Comparison of ENCODE assay signal across 1 cellular context in the genomic region with DNA sequence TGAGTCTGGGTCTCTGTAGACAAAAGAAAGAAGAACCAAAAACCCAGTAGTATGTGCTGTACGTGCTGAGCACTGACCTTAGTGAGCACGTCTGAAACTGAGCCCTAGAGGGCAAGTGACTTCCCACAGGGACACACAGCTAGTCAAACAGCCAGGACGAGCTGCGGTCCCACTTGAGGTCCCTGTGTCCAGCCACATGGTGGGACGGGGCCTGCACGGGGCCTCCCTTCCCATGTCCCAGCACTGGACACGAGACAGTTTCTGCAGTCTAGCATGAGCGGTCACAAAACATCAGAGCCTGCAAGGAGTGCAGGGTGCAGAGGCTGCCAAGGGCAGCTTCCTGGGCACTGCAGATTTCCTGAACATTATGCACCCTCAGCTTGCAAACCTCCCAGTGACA.
TF ChIP-seq lines count a peak whose summit lies in the region.

No MANE protein-coding gene starts in this region.

TF ChIP-seq in HepG2, 621 proteins besides CTCF, POLR2A, EP300 and RAD21 (continued from another document):
- TF ChIP-seq CEBPZ (IDR thresholded peaks at IDR 0.05; ENCODE audit: low read length) = no peak
- TF ChIP-seq ZFP36 (IDR thresholded peaks at IDR 0.05; ENCODE audit: borderline replicate concordance, low read depth, low read length, partially characterized antibody) = no peak
- TF ChIP-seq ZNF614 (CRISPR knock-in tag; IDR thresholded peaks at IDR 0.05; ENCODE audit: borderline replicate concordance) = no peak
- no peak for TF ChIP-seq CBX1 (IDR thresholded peaks at IDR 0.05; ENCODE audit: low read depth)
